ENCODE assay signal across 8 cellular contexts in the genomic region with DNA sequence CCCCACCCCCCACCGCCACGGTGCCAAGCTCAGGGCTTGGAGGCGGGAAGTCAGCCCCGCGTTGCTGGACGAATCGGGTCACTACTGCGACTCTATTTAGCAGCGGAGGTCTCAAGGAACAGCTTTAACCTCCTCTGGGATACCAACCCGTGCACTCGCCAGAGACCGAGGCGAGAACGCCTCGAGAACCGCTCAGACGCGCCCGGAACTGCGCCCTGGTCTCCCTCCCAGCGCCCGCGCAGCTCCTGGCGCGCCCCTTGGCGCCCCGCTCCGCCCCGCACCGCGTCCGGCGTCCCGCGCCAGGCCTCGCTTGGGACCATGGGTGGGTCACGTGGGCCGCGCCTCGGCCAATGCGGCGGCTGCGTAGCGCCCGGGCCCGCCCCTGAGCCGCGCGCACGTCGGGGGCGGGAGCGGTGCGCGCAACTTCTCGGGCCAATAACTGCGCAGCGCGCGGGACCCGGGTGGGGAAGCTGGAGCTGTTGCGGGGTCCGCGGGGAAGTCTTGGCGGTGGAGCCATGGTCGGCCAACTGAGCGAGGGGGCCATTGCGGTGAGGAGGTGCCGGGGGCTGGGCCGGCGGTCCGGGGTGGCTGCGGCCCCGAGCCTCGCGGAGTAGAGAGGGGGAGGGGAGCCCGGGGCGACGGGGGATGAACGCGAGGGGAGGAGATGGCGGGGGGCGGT. TPM values are rescaled to one million over a fixed set of nuclear protein-coding genes. Genes with fewer than 3 reads are reported as not detected.
A peak's percentile ranks its signal among the peaks of the same experiment; 100 is the strongest.
DNase-seq lines count a peak whose midpoint lies in the region; ATAC-seq, FAIRE-seq and TF ChIP-seq lines count a peak whose summit lies in the region.

Gene RPA1, plus strand, starts transcription at position 427 of the 679 bp plus-strand sequence. Its CDS starts 89 bp downstream, at position 516.
Gene SMYD4, minus strand, starts transcription at position 324 of the 679 bp plus-strand sequence. CDS start 1,908 bp downstream, outside the sequence.

- no peaks in the 10 kb centered on the region for H3K9me3 Mint-ChIP-seq in GM23338

- no peak within 1 kb of the TSS for H3K4ac ChIP-seq in neuronal stem cell (ENCODE audit: low read length)

- H2BK120ac ChIP-seq in neuronal stem cell (ENCODE audit: low read depth, low read length): no peak within 1 kb of the TSS

- H3K27me3 Mint-ChIP-seq in GM23338 (ENCODE audit: insufficient read depth, low read depth, poor library complexity): peaks cover 1% of the 10 kb centered on the region

- H3F3A ChIP-seq in GM23338 (replicated peaks; ENCODE audit: low read depth): 0 out of 2 replicates have a peak, but pooled peaks cover 8% of the 10 kb centered on the region

- peak within 1 kb of the TSS; percentile 54 for H3K27ac Mint-ChIP-seq in GM23338

- peaks cover 2% of the 10 kb centered on the region for H3K79me1 ChIP-seq in neuronal stem cell (ENCODE audit: low read depth, low read length)

- peaks cover 11% of the 10 kb centered on the region for H3K4me1 Mint-ChIP-seq in GM23338

- H3K9ac ChIP-seq in neuronal stem cell (ENCODE audit: low read depth, low read length, poor library complexity): peak within 1 kb of the TSS; percentile 89

- peak within 1 kb of the TSS; percentile 95 for H2AFZ ChIP-seq in GM23338
- peak within 1 kb of the TSS; percentile 100 for H2AFZ ChIP-seq in neuronal stem cell (ENCODE audit: low read length)

- H2BK5ac ChIP-seq in neuronal stem cell (ENCODE audit: low read length): peak within 1 kb of the TSS; percentile 10

- no peak within 1 kb of the TSS for H2BK12ac ChIP-seq in neuronal stem cell (ENCODE audit: low read length)

- WGBS in neuronal stem cell (ENCODE audit: extremely low coverage in 2 of 2, insufficient read length in 2 of 2, insufficient replicate concordance in 1 of 2), 2 donors: no CpG with 5 or more reads among the region's 83 CpGs

- H3K4me2 ChIP-seq in GM23338 (peak within 1 kb of the TSS; percentile 96), neuronal stem cell (ENCODE audit: insufficient read depth, low read length, poor library complexity, severe bottlenecking) (peak within 1 kb of the TSS; percentile 80)

- no peak for TF ChIP-seq CTCF in GM23338 (conservative IDR thresholded peaks at IDR 0.05; ENCODE audit: low read depth in 2 of 2)

- FAIRE-seq in frontal cortex (lab: Jason Lieb, UNC): no peak

- no peaks in the 10 kb centered on the region for H3K27me3 ChIP-seq in GM23338 (ENCODE audit: insufficient read depth)
- no peaks in the 10 kb centered on the region for H3K27me3 ChIP-seq in SJSA1 (replicated peaks)
- H3K27me3 ChIP-seq in neuronal stem cell (ENCODE audit: control insufficient read depth in 3 of 3, insufficient read depth in 3 of 3, low read depth in 1 of 3, low read length in 3 of 3): no peaks in the 10 kb centered on the region

- H3K23ac ChIP-seq in neuronal stem cell (ENCODE audit: low read depth, low read length, poor library complexity): peak within 1 kb of the TSS; percentile 52

- H3K9me3 ChIP-seq in SJSA1 (replicated peaks) (no peaks in the 10 kb centered on the region), neuronal stem cell (replicated peaks in 1 of 2; ENCODE audit: control insufficient read depth in 2 of 2, insufficient read depth in 1 of 2, low read depth in 1 of 2, low read length in 2 of 2) (no peaks in the 10 kb centered on the region)

- H2AK5ac ChIP-seq in neuronal stem cell (ENCODE audit: low read depth, low read length): no peak within 1 kb of the TSS

- no peak within 1 kb of the TSS for H2BK15ac ChIP-seq in neuronal stem cell (ENCODE audit: low read length)

- H3K27ac ChIP-seq in GM23338 (ENCODE audit: low read depth) (peak within 1 kb of the TSS; percentile 83; the same call in 1 of the 2 replicates), SJSA1 (peak within 1 kb of the TSS; percentile 45), neuronal stem cell (replicated peaks; ENCODE audit: low read length) (peak within 1 kb of the TSS; percentile 42)

- peak; percentile 90 for DNase-seq in ELF-1 (ENCODE audit: low read depth, low spot score)
- peak; percentile 95 for DNase-seq in GM23338 (ENCODE audit: low spot score)
- DNase-seq in Kasumi-1 (lab: John Stamatoyannopoulos, UW): peak; percentile 34 to 41
- peak; percentile 79 to 82 for DNase-seq in SJSA1 (ENCODE audit: low read depth in 1 of 2, low spot score in 2 of 2)
- peak; percentile 79 for DNase-seq in activated gamma-delta T cell treated with anti-CD3 and anti-CD28 coated beads, Interleukin-2, amount 50 U/mL, for 16 hours (ENCODE audit: low read depth)
- DNase-seq in frontal cortex (ENCODE audit: low spot score in 2 of 2): peak; percentile 97
- peak; percentile 88 for DNase-seq in neuronal stem cell (ENCODE audit: low spot score)
- DNase-seq in stromal cell of bone marrow (ENCODE audit: low read depth): peak; percentile 73

- peak within 1 kb of the TSS; percentile 95 for H3K4me3 ChIP-seq in GM23338
- peak within 1 kb of the TSS; percentile 97 for H3K4me3 ChIP-seq in SJSA1
- H3K4me3 ChIP-seq in neuronal stem cell (ENCODE audit: low read length in 2 of 2): peak within 1 kb of the TSS; percentile 90 to 99

- H3K36me3 ChIP-seq in GM23338 (ENCODE audit: insufficient read depth) (peaks cover 4% of the 10 kb centered on the region; the same call in 1 of the 2 replicates), SJSA1 (peaks cover 46% of the 10 kb centered on the region), neuronal stem cell (replicated peaks in 1 of 2; ENCODE audit: control insufficient read depth in 2 of 2, insufficient read depth in 2 of 2, low read length in 2 of 2) (peaks cover 7 to 61% of the 10 kb centered on the region in 2 donors)

- H3K79me2 ChIP-seq in GM23338 (replicated peaks; ENCODE audit: insufficient read depth): peaks cover 66% of the 10 kb centered on the region

- peak within 1 kb of the TSS; percentile 93 for H3K4me3 Mint-ChIP-seq in GM23338

- no peak within 1 kb of the TSS for H4K91ac ChIP-seq in neuronal stem cell (ENCODE audit: low read depth, low read length, poor library complexity)

- 0 out of 2 replicates have a peak, but pooled peaks cover 5% of the 10 kb centered on the region for H4K20me1 ChIP-seq in GM23338 (replicated peaks; ENCODE audit: insufficient read depth)

- no peak within 1 kb of the TSS for H4K8ac ChIP-seq in neuronal stem cell (ENCODE audit: low read depth, low read length)

- H3K4me1 ChIP-seq in GM23338 (ENCODE audit: insufficient read depth) (no peaks in the 10 kb centered on the region), SJSA1 (replicated peaks) (peaks cover 14% of the 10 kb centered on the region), neuronal stem cell (ENCODE audit: control insufficient read depth in 2 of 2, insufficient read depth in 1 of 2, low read depth in 1 of 2, low read length in 2 of 2) (peaks cover 3 to 11% of the 10 kb centered on the region in 2 donors)

- H3K18ac ChIP-seq in neuronal stem cell (ENCODE audit: low read length): peak within 1 kb of the TSS; percentile 89

- peaks cover 31% of the 10 kb centered on the region for H3K36me3 Mint-ChIP-seq in GM23338 (ENCODE audit: low read depth)

- no peak within 1 kb of the TSS for H3K14ac ChIP-seq in neuronal stem cell (ENCODE audit: low read length)

- ATAC-seq in GM23338: peak; percentile 99

- no peaks in the 10 kb centered on the region for H3K9me2 ChIP-seq in GM23338 (ENCODE audit: insufficient read depth)

TF ChIP-seq in GM23338, 12 proteins besides CTCF, POLR2A, EP300 and RAD21 (continues in another document):
- TF ChIP-seq STAT1 (IDR thresholded peaks at IDR 0.05; ENCODE audit: unreplicated experiment) (no peak), EZH2 (IDR thresholded peaks at IDR 0.05; ENCODE audit: low read depth, unreplicated experiment) (no peak), POLR2AphosphoS5 (IDR thresholded peaks at IDR 0.05; ENCODE audit: low read depth) (peak; percentile 81)
- TF ChIP-seq, protein P1, sequence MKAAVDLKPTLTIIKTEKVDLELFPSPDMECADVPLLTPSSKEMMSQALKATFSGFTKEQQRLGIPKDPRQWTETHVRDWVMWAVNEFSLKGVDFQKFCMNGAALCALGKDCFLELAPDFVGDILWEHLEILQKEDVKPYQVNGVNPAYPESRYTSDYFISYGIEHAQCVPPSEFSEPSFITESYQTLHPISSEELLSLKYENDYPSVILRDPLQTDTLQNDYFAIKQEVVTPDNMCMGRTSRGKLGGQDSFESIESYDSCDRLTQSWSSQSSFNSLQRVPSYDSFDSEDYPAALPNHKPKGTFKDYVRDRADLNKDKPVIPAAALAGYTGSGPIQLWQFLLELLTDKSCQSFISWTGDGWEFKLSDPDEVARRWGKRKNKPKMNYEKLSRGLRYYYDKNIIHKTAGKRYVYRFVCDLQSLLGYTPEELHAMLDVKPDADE (IDR thresholded peaks at IDR 0.05): no peak

RNA-seq across cellular contexts. Expression of gene RPA1, which starts in this region (rescaled TPM):
- total RNA-seq in GM23338 (2014; rRNA removed; shearing (Covaris generic)): 42.5 and 52.1 TPM in 2 replicates
- polyA plus RNA-seq in GM23338 (2016; fragmentation: Nextera tagmentation; extraction: Ambion mirVana): 26.7 and 33.7 TPM in 2 replicates
- total RNA-seq in SJSA1 (2014; rRNA removed; shearing (Covaris generic)): 24.2 and 34.3 TPM in 2 replicates
- total RNA-seq in frontal cortex: 19.2 TPM
- 61.4 TPM for polyA plus RNA-seq in neuronal stem cell (2013, experiment 1 of 2)
- polyA plus RNA-seq in neuronal stem cell (2013, experiment 2 of 2): 60.4 TPM

RNA-seq across cellular contexts. Expression of gene SMYD4, which starts in this region (rescaled TPM):
- 18.4 and 21.9 TPM in 2 replicates for total RNA-seq in GM23338 (2014; rRNA removed; shearing (Covaris generic))
- 14.8 and 17.0 TPM in 2 replicates for polyA plus RNA-seq in GM23338 (2016; fragmentation: Nextera tagmentation; extraction: Ambion mirVana)
- total RNA-seq in SJSA1 (2014; rRNA removed; shearing (Covaris generic)): 6.3 and 8.3 TPM in 2 replicates
- total RNA-seq in frontal cortex: 8.6 TPM
- polyA plus RNA-seq in neuronal stem cell (2013, experiment 1 of 2): 9.2 TPM
- 9.9 TPM for polyA plus RNA-seq in neuronal stem cell (2013, experiment 2 of 2)

Comparison
In these comparisons a context has a peak if more than half of its experiments do, and no peak if none do; other contexts are left out.
1. Peak in every context shown above with its lines: DNase-seq, ATAC-seq, H3K4me3 ChIP-seq and H3K27ac ChIP-seq.
2. DNase-seq: peak in every context shown above with its lines; median percentile 97 in frontal cortex; 95 in GM23338; 90 in ELF-1; 88 in neuronal stem cell; 80 in SJSA1; 79 in activated gamma-delta T cell treated with anti-CD3 and anti-CD28 coated beads, Interleukin-2, amount 50 U/mL, for 16 hours; 73 in stromal cell of bone marrow; 38 in Kasumi-1.